In genomic region chr14:100081997-100082625, GRCh38 we compare ENCODE assay signal across 15 cellular contexts. TPM values are rescaled to one million over a fixed set of nuclear protein-coding genes. Genes with fewer than 3 reads are reported as not detected.
A peak's percentile ranks its signal among the peaks of the same experiment; 100 is the strongest.
DNase-seq lines count a peak whose midpoint lies in the region; ATAC-seq and TF ChIP-seq lines count a peak whose summit lies in the region.
"Had no signal": no experiment of that assay in that cellular context is flagged by ENCODE, and none has a peak within 500 bp of the region (broad histone marks: within the 10 kb centered on the region; RNA-seq: fewer than 3 reads in every experiment).

No MANE protein-coding gene starts in this region.

- H3K4me3 ChIP-seq in CD4-positive, alpha-beta memory T cell (ENCODE audit: low read length in 2 of 2) = peak overlapping the region; percentile 40 to 60
- H3K4me3 ChIP-seq in Loucy (ENCODE audit: low read length, poor library complexity, severe bottlenecking) = peak overlapping the region; percentile 65
- H3K4me3 ChIP-seq: lung, suprapubic skin had no signal

- DNase-seq in CD4-positive, alpha-beta memory T cell = peak in 1 of 5 donors; percentile 74
- peak in 1 of 2 donors; percentile 37 for DNase-seq in activated naive CD4-positive, alpha-beta T cell treated with anti-CD3 and anti-CD28 coated beads, Interleukin-2, amount 50 U/mL, for 72 hours (ENCODE audit: low spot score in 2 of 2)
- DNase-seq in natural killer cell treated with Interleukin-12 subunit alpha and Interleukin-12 subunit beta and Interleukin-15 and Interleukin-18, amount 100 ng/mL, for 72 hours (ENCODE audit: low spot score) = no peak
- no peak for DNase-seq in Calu3
- DNase-seq: amygdala, NCI-H1436 treated with DMSO at 0.1 percent for 48 hours, NCI-H226, nephron progenitor cell, SIG-M5, T1000 had no signal

- H3K4me2 ChIP-seq in Loucy (ENCODE audit: low read depth, low read length, poor library complexity, severe bottlenecking) = peak overlapping the region; percentile 79

- H3K9me3 ChIP-seq in CD4-positive, alpha-beta memory T cell (ENCODE audit: control insufficient read depth in 1 of 2, low read length in 2 of 2) = no peaks in the 10 kb centered on the region
- H3K9me3 ChIP-seq in Loucy (ENCODE audit: insufficient read depth, low read depth, low read length) = no peaks in the 10 kb centered on the region
- H3K9me3 ChIP-seq: suprapubic skin had no signal

- no peaks in the 10 kb centered on the region for H3K9me2 ChIP-seq in Loucy (replicated peaks; ENCODE audit: low read depth, low read length)

- no TSS peak for BruUV-seq in Calu3 (replicated peaks; lab: Mats Ljungman, UMichigan)

- peaks cover 89% of the 10 kb centered on the region for H3K79me2 ChIP-seq in Loucy (ENCODE audit: insufficient read depth, low read length)

- no peaks in the 10 kb centered on the region for H3K9me3 Mint-ChIP-seq in CD4-positive, alpha-beta memory T cell
- H3K9me3 Mint-ChIP-seq in activated naive CD4-positive, alpha-beta T cell treated with anti-CD3 and anti-CD28 coated beads, Interleukin-2, amount 50 U/mL, for 72 hours = peaks cover 0 to 5% of the 10 kb centered on the region in 2 donors
- H3K9me3 Mint-ChIP-seq in natural killer cell treated with Interleukin-12 subunit alpha and Interleukin-12 subunit beta and Interleukin-15 and Interleukin-18, amount 100 ng/mL, for 72 hours = no peaks in the 10 kb centered on the region
- H3K9me3 Mint-ChIP-seq in Calu3 (ENCODE audit: low read depth, unreplicated experiment) = no peaks in the 10 kb centered on the region

- H3K27me3 Mint-ChIP-seq in CD4-positive, alpha-beta memory T cell = no peaks in the 10 kb centered on the region
- H3K27me3 Mint-ChIP-seq in natural killer cell treated with Interleukin-12 subunit alpha and Interleukin-12 subunit beta and Interleukin-15 and Interleukin-18, amount 100 ng/mL, for 72 hours = no peaks in the 10 kb centered on the region
- H3K27me3 Mint-ChIP-seq in Calu3 (ENCODE audit: unreplicated experiment) = no peaks in the 10 kb centered on the region

- peak overlapping the region; percentile 34 for H3K9ac ChIP-seq in Loucy (ENCODE audit: low read depth, low read length, poor library complexity, severe bottlenecking)

- H3K36me3 ChIP-seq in CD4-positive, alpha-beta memory T cell (ENCODE audit: insufficient read depth, low read length) = peaks cover 46% of the 10 kb centered on the region
- H3K36me3 ChIP-seq in Loucy (ENCODE audit: insufficient read depth, low read length) = peaks cover 30% of the 10 kb centered on the region

- no peak overlapping the region for H2AFZ ChIP-seq in Loucy (ENCODE audit: low read length)

- peaks cover 73 to 100% (median 87%) of the 10 kb centered on the region in 4 donors for H3K4me1 Mint-ChIP-seq in CD4-positive, alpha-beta memory T cell
- H3K4me1 Mint-ChIP-seq in natural killer cell treated with Interleukin-12 subunit alpha and Interleukin-12 subunit beta and Interleukin-15 and Interleukin-18, amount 100 ng/mL, for 72 hours (ENCODE audit: low read depth in 2 of 2) = peaks cover 78 to 95% of the 10 kb centered on the region in 2 donors
- no peaks in the 10 kb centered on the region for H3K4me1 Mint-ChIP-seq in Calu3 (ENCODE audit: low read depth, unreplicated experiment)

- peaks cover 52 to 85% of the 10 kb centered on the region in 2 donors for H3K36me3 Mint-ChIP-seq in CD4-positive, alpha-beta memory T cell
- H3K36me3 Mint-ChIP-seq in activated naive CD4-positive, alpha-beta T cell treated with anti-CD3 and anti-CD28 coated beads, Interleukin-2, amount 50 U/mL, for 72 hours = peaks cover 43 to 62% of the 10 kb centered on the region in 2 donors
- H3K36me3 Mint-ChIP-seq in natural killer cell treated with Interleukin-12 subunit alpha and Interleukin-12 subunit beta and Interleukin-15 and Interleukin-18, amount 100 ng/mL, for 72 hours = peaks cover 16% of the 10 kb centered on the region
- no peaks in the 10 kb centered on the region for H3K36me3 Mint-ChIP-seq in Calu3 (ENCODE audit: insufficient read depth, unreplicated experiment)

- peak overlapping the region; percentile 82 to 95 (median 88) for H3K4me3 Mint-ChIP-seq in CD4-positive, alpha-beta memory T cell
- peak overlapping the region; percentile 91 for H3K4me3 Mint-ChIP-seq in natural killer cell treated with Interleukin-12 subunit alpha and Interleukin-12 subunit beta and Interleukin-15 and Interleukin-18, amount 100 ng/mL, for 72 hours
- no peak overlapping the region for H3K4me3 Mint-ChIP-seq in Calu3 (ENCODE audit: low read depth, unreplicated experiment)
- H3K4me3 Mint-ChIP-seq: nephron progenitor cell had no signal

- H4K20me1 ChIP-seq in Loucy (ENCODE audit: insufficient read depth, low read length, poor library complexity, severe bottlenecking) = peaks cover 25% of the 10 kb centered on the region

- no peak for TF ChIP-seq CTCF in Loucy (conservative IDR thresholded peaks at IDR 0.05; ENCODE audit: low read length)
- no peak for TF ChIP-seq CTCF in Calu3 (IDR thresholded peaks at IDR 0.05; ENCODE audit: unreplicated experiment)

- intact Hi-C loops in CD4-positive, alpha-beta memory T cell (cut with micrococcal nuclease) = loop anchor here (1.0 kb wide), 1 partner anchor 10 kb away; no protein-coding TSS in a partner anchor
- intact Hi-C loops in Calu3 (cut with micrococcal nuclease; ENCODE audit: unreplicated experiment) = no loop called here

- peaks cover 8% of the 10 kb centered on the region; the same call in 1 of the 2 replicates for H3F3A ChIP-seq in Loucy (ENCODE audit: low read depth)

- CTCF ChIA-PET in CD4-positive, alpha-beta memory T cell (lab: Charles Lee; ENCODE audit: partially characterized antibody) = interaction anchor here (0.8 to 49.4 kb wide), 6 partner anchors 4 to 159 kb away, joined by 3 to 1350 read pairs (median 42); partner anchors contain the start of gene EVL
- CTCF ChIA-PET in Calu3 (lab: Charles Lee) = no interaction called here

- POLR2A ChIA-PET in CD4-positive, alpha-beta memory T cell (lab: Charles Lee; ENCODE audit: partially characterized antibody) = interaction anchor here (0.7 to 18.4 kb wide), 14 partner anchors 14 to 164 kb away, joined by 3 to 1011 read pairs (median 4); partner anchors contain the start of gene EVL

- peak; percentile 41 to 73 for ATAC-seq in activated naive CD4-positive, alpha-beta T cell treated with anti-CD3 and anti-CD28 coated beads, Interleukin-2, amount 50 U/mL, for 72 hours
- ATAC-seq in natural killer cell treated with Interleukin-12 subunit alpha and Interleukin-12 subunit beta and Interleukin-15 and Interleukin-18, amount 100 ng/mL, for 72 hours = peak; percentile 26 to 45
- ATAC-seq in GM19452 (IDR thresholded peaks at IDR 0.05; ENCODE audit: unreplicated experiment) (no peak), HG03520 (IDR thresholded peaks at IDR 0.05; ENCODE audit: unreplicated experiment) (no peak)

- peak overlapping the region; percentile 91 to 97 (median 95) for H3K27ac Mint-ChIP-seq in CD4-positive, alpha-beta memory T cell
- peak overlapping the region; percentile 92 to 94 for H3K27ac Mint-ChIP-seq in activated naive CD4-positive, alpha-beta T cell treated with anti-CD3 and anti-CD28 coated beads, Interleukin-2, amount 50 U/mL, for 72 hours
- peak overlapping the region; percentile 93 to 99 for H3K27ac Mint-ChIP-seq in natural killer cell treated with Interleukin-12 subunit alpha and Interleukin-12 subunit beta and Interleukin-15 and Interleukin-18, amount 100 ng/mL, for 72 hours
- H3K27ac Mint-ChIP-seq in Calu3 (ENCODE audit: unreplicated experiment) = no peak overlapping the region
- H3K27ac Mint-ChIP-seq: nephron progenitor cell had no signal

- H3K4me1 ChIP-seq in CD4-positive, alpha-beta memory T cell (ENCODE audit: insufficient read depth, low read length) = peaks cover 100% of the 10 kb centered on the region
- peaks cover 61% of the 10 kb centered on the region for H3K4me1 ChIP-seq in Loucy (ENCODE audit: insufficient read depth, low read length, poor library complexity, severe bottlenecking)

- H3K27me3 ChIP-seq in CD4-positive, alpha-beta memory T cell (ENCODE audit: insufficient read depth, low read length) = no peaks in the 10 kb centered on the region
- H3K27me3 ChIP-seq in Loucy (ENCODE audit: insufficient read depth, low read length, poor library complexity, severe bottlenecking) = no peaks in the 10 kb centered on the region
- H3K27me3 ChIP-seq: suprapubic skin had no signal

- H3K27ac ChIP-seq in CD4-positive, alpha-beta memory T cell (ENCODE audit: low read depth, low read length) = peak overlapping the region; percentile 70
- H3K27ac ChIP-seq: suprapubic skin had no signal

RNA-seq across cellular contexts. Expression of gene EVL, which starts 16.9 kb away (rescaled TPM):
- total RNA-seq in CD4-positive, alpha-beta memory T cell = 1,000 to 10,000 TPM; 1,287 to 1,352 TPM
- 100 to 1,000 TPM in 1 of 2 donors, 10 to 100 TPM in 1; 81.8 to 147 TPM for polyA plus RNA-seq in CD4-positive, alpha-beta memory T cell
- total RNA-seq in activated naive CD4-positive, alpha-beta T cell treated with anti-CD3 and anti-CD28 coated beads, Interleukin-2, amount 50 U/mL, for 72 hours = 100 to 1,000 TPM; 342 to 426 TPM
- total RNA-seq in natural killer cell treated with Interleukin-12 subunit alpha and Interleukin-12 subunit beta and Interleukin-15 and Interleukin-18, amount 100 ng/mL, for 72 hours = 100 to 1,000 TPM; 109 to 232 TPM
- total RNA-seq in Calu3 (2022) = 24.7 and 33.5 TPM in 2 replicates

Comparison
In these comparisons a context has a peak if more than half of its experiments do, and no peak if none do; other contexts are left out.
1. ATAC-seq: peak in activated naive CD4-positive, alpha-beta T cell treated with anti-CD3 and anti-CD28 coated beads, Interleukin-2, amount 50 U/mL, for 72 hours (2 of 2) and natural killer cell treated with Interleukin-12 subunit alpha and Interleukin-12 subunit beta and Interleukin-15 and Interleukin-18, amount 100 ng/mL, for 72 hours (2 of 2); none in GM19452 (single experiment) and HG03520 (single experiment).